Comparison of ENCODE assay signal across 14 cellular contexts in genomic region chr2:144496660-144497598, GRCh38. TPM values are rescaled to one million over a fixed set of nuclear protein-coding genes. Genes with fewer than 3 reads are reported as not detected.
DNase-seq lines count a peak whose midpoint lies in the region; ATAC-seq, FAIRE-seq and TF ChIP-seq lines count a peak whose summit lies in the region.
"Had no signal": no experiment of that assay in that cellular context is flagged by ENCODE, and none has a peak within 500 bp of the region (broad histone marks: within the 10 kb centered on the region; RNA-seq: fewer than 3 reads in every experiment).

No MANE protein-coding gene starts in this region.

- FAIRE-seq in HTR-8/SVneo (lab: Jason Lieb, UNC) = no peak
- FAIRE-seq: GM12891 had no signal

- H3K9ac ChIP-seq in OCI-LY1 (ENCODE audit: low read length) = no peak overlapping the region

- intact Hi-C loops in A673 (cut with micrococcal nuclease; ENCODE audit: unreplicated experiment) (no loop called here), heart right ventricle (cut with DNase I) (no loop called here)

- H3K27ac ChIP-seq in A673 (ENCODE audit: low read depth, low read length, poor library complexity, severe bottlenecking) (peak overlapping the region; percentile 40), OCI-LY1 (ENCODE audit: low read depth, low read length, poor library complexity, severe bottlenecking) (peak overlapping the region; percentile 76), heart right ventricle (peak overlapping the region in 6 of 10 donors; percentile 10 to 78 (median 38))

- CTCF ChIA-PET in A673 (lab: Charles Lee) = no interaction called here

- ATAC-seq in heart right ventricle = peak in 2 of 8 donors; percentile 20 to 58
- ATAC-seq in activated naive CD8-positive, alpha-beta T cell treated with anti-CD3 and anti-CD28 coated beads, Interleukin-2, amount 50 U/mL, for 24 hours = no peak

- H3K4me3 ChIP-seq in A673 (ENCODE audit: low read depth, low read length, poor library complexity, severe bottlenecking) = no peak overlapping the region
- H3K4me3 ChIP-seq in OCI-LY1 (ENCODE audit: low read depth, low read length, poor library complexity, severe bottlenecking) = no peak overlapping the region
- no peak overlapping the region for H3K4me3 ChIP-seq in heart right ventricle

- peaks cover 58% of the 10 kb centered on the region for H3K4me1 ChIP-seq in A673 (ENCODE audit: insufficient read depth, low read length, poor library complexity, severe bottlenecking)
- H3K4me1 ChIP-seq in OCI-LY1 (ENCODE audit: insufficient read depth, low read length, severe bottlenecking) = peaks cover 51% of the 10 kb centered on the region
- peaks cover 14 to 89% (median 56%) of the 10 kb centered on the region in 9 donors for H3K4me1 ChIP-seq in heart right ventricle

- no peaks in the 10 kb centered on the region for H3K27me3 Mint-ChIP-seq in osteocyte (ENCODE audit: unreplicated experiment)
- H3K27me3 Mint-ChIP-seq in activated naive CD8-positive, alpha-beta T cell treated with anti-CD3 and anti-CD28 coated beads, Interleukin-2, amount 50 U/mL, for 24 hours = no peaks in the 10 kb centered on the region

- BruUV-seq in A673 (replicated peaks; lab: Mats Ljungman, UMichigan) = no TSS peak

- DNase-seq in A673 (ENCODE audit: low spot score) = no peak
- no peak for DNase-seq in heart right ventricle
- DNase-seq in osteocyte (ENCODE audit: extremely low spot score, unreplicated experiment) = no peak
- no peak for DNase-seq in activated naive CD8-positive, alpha-beta T cell treated with anti-CD3 and anti-CD28 coated beads, Interleukin-2, amount 50 U/mL, for 24 hours
- DNase-seq in NOMO-1 treated with DMSO at 0.1 percent for 48 hours (lab: John Stamatoyannopoulos, UW; ENCODE audit: unreplicated experiment) = no peak
- DNase-seq in NCI-H1694 treated with DMSO at 0.1 percent for 48 hours (lab: John Stamatoyannopoulos, UW) = no peak
- no peak for DNase-seq in HTR-8/SVneo (ENCODE audit: insufficient read length, low spot score)
- DNase-seq: activated CD4-positive, alpha-beta T cell treated with anti-CD3 and anti-CD28 coated beads, Interleukin-2, amount 50 U/mL, for 4 hours; activated gamma-delta T cell treated with Interleukin-2 at 50 U/mL for 16 hours; cerebellar nuclear complex; H9; MM.1S had no signal

- H3K9me3 Mint-ChIP-seq in osteocyte (ENCODE audit: unreplicated experiment) = no peaks in the 10 kb centered on the region
- H3K9me3 Mint-ChIP-seq in activated naive CD8-positive, alpha-beta T cell treated with anti-CD3 and anti-CD28 coated beads, Interleukin-2, amount 50 U/mL, for 24 hours = no peaks in the 10 kb centered on the region
- H3K9me3 Mint-ChIP-seq: H9 had no signal

- peaks cover 48% of the 10 kb centered on the region for H3K4me1 Mint-ChIP-seq in osteocyte (ENCODE audit: unreplicated experiment)
- peaks cover 32% of the 10 kb centered on the region for H3K4me1 Mint-ChIP-seq in activated naive CD8-positive, alpha-beta T cell treated with anti-CD3 and anti-CD28 coated beads, Interleukin-2, amount 50 U/mL, for 24 hours

- no peaks in the 10 kb centered on the region for H3F3A ChIP-seq in OCI-LY1 (ENCODE audit: insufficient read depth, low read length)

- TF ChIP-seq CTCF in A673 (conservative IDR thresholded peaks at IDR 0.05; ENCODE audit: low read depth, low read length) = no peak
- no peak for TF ChIP-seq CTCF in OCI-LY1 (IDR thresholded peaks at IDR 0.05; ENCODE audit: low read length)
- no peak for TF ChIP-seq CTCF in heart right ventricle (IDR thresholded peaks at IDR 0.05)
- no peak for TF ChIP-seq CTCF in osteocyte (IDR thresholded peaks at IDR 0.05)

- H3K36me3 Mint-ChIP-seq in osteocyte (ENCODE audit: unreplicated experiment) = peaks cover 31% of the 10 kb centered on the region
- peaks cover 18% of the 10 kb centered on the region for H3K36me3 Mint-ChIP-seq in activated naive CD8-positive, alpha-beta T cell treated with anti-CD3 and anti-CD28 coated beads, Interleukin-2, amount 50 U/mL, for 24 hours (ENCODE audit: low read depth)

- H3K9me2 ChIP-seq in OCI-LY1 (ENCODE audit: low read depth, low read length) = no peaks in the 10 kb centered on the region

- no peaks in the 10 kb centered on the region for H4K20me1 ChIP-seq in OCI-LY1 (ENCODE audit: insufficient read depth, low read length)

- H2AFZ ChIP-seq in OCI-LY1 (ENCODE audit: low read length) = no peak overlapping the region

- H3K9me3 ChIP-seq in A673 (ENCODE audit: low read depth, low read length, poor library complexity, severe bottlenecking) (no peaks in the 10 kb centered on the region), OCI-LY1 (ENCODE audit: low read length) (no peaks in the 10 kb centered on the region), heart right ventricle (no peaks in the 10 kb centered on the region)

- whole genome bisulfite sequencing in heart right ventricle, 2 donors = 66 to 75% methylated on average over 9 of the region's 9 CpGs

- H3K36me3 ChIP-seq in A673 (ENCODE audit: insufficient read depth, low read length, poor library complexity, severe bottlenecking) (peaks cover 31% of the 10 kb centered on the region), OCI-LY1 (ENCODE audit: insufficient read depth, low read length) (peaks cover 36% of the 10 kb centered on the region), heart right ventricle (peaks cover 0 to 82% (median 0%) of the 10 kb centered on the region in 9 donors)

- H3K79me2 ChIP-seq in OCI-LY1 (ENCODE audit: insufficient read depth, low read length) = peaks cover 29% of the 10 kb centered on the region

- POLR2A ChIA-PET in A673 (lab: Charles Lee; ENCODE audit: low non-redundant PET) = no interaction called here

- H3K27ac Mint-ChIP-seq in osteocyte (ENCODE audit: unreplicated experiment) = peak overlapping the region; percentile 53
- H3K27ac Mint-ChIP-seq in activated naive CD8-positive, alpha-beta T cell treated with anti-CD3 and anti-CD28 coated beads, Interleukin-2, amount 50 U/mL, for 24 hours = no peak overlapping the region

- no peaks in the 10 kb centered on the region for H3K27me3 ChIP-seq in A673 (replicated peaks; ENCODE audit: insufficient read depth, low read depth, low read length, poor library complexity)
- no peaks in the 10 kb centered on the region for H3K27me3 ChIP-seq in OCI-LY1 (ENCODE audit: insufficient read depth, low read length)
- no peaks in the 10 kb centered on the region for H3K27me3 ChIP-seq in heart right ventricle

- H3K4me2 ChIP-seq in OCI-LY1 (ENCODE audit: low read length) = peak overlapping the region; percentile 61; the same call in 1 of the 2 replicates

- H3K4me3 Mint-ChIP-seq in osteocyte (ENCODE audit: unreplicated experiment) = no peak overlapping the region
- H3K4me3 Mint-ChIP-seq in activated naive CD8-positive, alpha-beta T cell treated with anti-CD3 and anti-CD28 coated beads, Interleukin-2, amount 50 U/mL, for 24 hours = no peak overlapping the region
- H3K4me3 Mint-ChIP-seq: H9 had no signal

RNA-seq across cellular contexts. Expression of gene ZEB2, which starts 23.0 kb away (rescaled TPM):
- 146 TPM in 2 replicates for total RNA-seq in A673 (2021)
- total RNA-seq in heart right ventricle = 10 to 100 TPM; 68.7 to 99.5 (median 88.2) TPM
- 10 to 100 TPM; 17.2 to 26.0 TPM for polyA plus RNA-seq in heart right ventricle
- total RNA-seq in osteocyte = 126 and 139 TPM in 2 replicates
